1 cellular context compared by ENCODE assay signal in genomic region chr4:15325987-15326386, GRCh38.
TF ChIP-seq lines count a peak whose summit lies in the region.

No MANE protein-coding gene starts in this region.

TF ChIP-seq in GM23338, 12 proteins besides CTCF, POLR2A, EP300 and RAD21 (continued from another document):
- TF ChIP-seq, protein P1, sequence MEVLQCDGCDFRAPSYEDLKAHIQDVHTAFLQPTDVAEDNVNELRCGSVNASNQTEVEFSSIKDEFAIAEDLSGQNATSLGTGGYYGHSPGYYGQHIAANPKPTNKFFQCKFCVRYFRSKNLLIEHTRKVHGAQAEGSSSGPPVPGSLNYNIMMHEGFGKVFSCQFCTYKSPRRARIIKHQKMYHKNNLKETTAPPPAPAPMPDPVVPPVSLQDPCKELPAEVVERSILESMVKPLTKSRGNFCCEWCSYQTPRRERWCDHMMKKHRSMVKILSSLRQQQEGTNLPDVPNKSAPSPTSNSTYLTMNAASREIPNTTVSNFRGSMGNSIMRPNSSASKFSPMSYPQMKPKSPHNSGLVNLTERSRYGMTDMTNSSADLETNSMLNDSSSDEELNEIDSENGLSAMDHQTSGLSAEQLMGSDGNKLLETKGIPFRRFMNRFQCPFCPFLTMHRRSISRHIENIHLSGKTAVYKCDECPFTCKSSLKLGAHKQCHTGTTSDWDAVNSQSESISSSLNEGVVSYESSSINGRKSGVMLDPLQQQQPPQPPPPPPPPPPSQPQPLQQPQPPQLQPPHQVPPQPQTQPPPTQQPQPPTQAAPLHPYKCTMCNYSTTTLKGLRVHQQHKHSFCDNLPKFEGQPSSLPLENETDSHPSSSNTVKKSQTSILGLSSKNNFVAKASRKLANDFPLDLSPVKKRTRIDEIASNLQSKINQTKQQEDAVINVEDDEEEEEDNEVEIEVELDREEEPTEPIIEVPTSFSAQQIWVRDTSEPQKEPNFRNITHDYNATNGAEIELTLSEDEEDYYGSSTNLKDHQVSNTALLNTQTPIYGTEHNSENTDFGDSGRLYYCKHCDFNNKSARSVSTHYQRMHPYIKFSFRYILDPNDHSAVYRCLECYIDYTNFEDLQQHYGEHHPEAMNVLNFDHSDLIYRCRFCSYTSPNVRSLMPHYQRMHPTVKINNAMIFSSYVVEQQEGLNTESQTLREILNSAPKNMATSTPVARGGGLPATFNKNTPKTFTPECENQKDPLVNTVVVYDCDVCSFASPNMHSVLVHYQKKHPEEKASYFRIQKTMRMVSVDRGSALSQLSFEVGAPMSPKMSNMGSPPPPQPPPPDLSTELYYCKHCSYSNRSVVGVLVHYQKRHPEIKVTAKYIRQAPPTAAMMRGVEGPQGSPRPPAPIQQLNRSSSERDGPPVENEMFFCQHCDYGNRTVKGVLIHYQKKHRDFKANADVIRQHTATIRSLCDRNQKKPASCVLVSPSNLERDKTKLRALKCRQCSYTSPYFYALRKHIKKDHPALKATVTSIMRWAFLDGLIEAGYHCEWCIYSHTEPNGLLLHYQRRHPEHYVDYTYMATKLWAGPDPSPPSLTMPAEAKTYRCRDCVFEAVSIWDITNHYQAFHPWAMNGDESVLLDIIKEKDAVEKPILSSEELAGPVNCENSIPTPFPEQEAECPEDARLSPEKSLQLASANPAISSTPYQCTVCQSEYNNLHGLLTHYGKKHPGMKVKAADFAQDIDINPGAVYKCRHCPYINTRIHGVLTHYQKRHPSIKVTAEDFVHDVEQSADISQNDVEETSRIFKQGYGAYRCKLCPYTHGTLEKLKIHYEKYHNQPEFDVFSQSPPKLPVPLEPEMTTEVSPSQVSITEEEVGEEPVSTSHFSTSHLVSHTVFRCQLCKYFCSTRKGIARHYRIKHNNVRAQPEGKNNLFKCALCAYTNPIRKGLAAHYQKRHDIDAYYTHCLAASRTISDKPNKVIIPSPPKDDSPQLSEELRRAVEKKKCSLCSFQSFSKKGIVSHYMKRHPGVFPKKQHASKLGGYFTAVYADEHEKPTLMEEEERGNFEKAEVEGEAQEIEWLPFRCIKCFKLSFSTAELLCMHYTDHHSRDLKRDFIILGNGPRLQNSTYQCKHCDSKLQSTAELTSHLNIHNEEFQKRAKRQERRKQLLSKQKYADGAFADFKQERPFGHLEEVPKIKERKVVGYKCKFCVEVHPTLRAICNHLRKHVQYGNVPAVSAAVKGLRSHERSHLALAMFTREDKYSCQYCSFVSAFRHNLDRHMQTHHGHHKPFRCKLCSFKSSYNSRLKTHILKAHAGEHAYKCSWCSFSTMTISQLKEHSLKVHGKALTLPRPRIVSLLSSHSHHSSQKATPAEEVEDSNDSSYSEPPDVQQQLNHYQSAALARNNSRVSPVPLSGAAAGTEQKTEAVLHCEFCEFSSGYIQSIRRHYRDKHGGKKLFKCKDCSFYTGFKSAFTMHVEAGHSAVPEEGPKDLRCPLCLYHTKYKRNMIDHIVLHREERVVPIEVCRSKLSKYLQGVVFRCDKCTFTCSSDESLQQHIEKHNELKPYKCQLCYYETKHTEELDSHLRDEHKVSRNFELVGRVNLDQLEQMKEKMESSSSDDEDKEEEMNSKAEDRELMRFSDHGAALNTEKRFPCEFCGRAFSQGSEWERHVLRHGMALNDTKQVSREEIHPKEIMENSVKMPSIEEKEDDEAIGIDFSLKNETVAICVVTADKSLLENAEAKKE (CRISPR knock-in tag; IDR thresholded peaks at IDR 0.05): no peak
